In genomic region chr3:30511524-30512278, GRCh38 we compare ENCODE assay signal across 1 cellular context.
TF ChIP-seq lines count a peak whose summit lies in the region.

No MANE protein-coding gene starts in this region.

TF ChIP-seq in SK-N-SH, 30 proteins besides CTCF, POLR2A, EP300 and RAD21 (continued from another document):
- TF ChIP-seq, protein P1, sequence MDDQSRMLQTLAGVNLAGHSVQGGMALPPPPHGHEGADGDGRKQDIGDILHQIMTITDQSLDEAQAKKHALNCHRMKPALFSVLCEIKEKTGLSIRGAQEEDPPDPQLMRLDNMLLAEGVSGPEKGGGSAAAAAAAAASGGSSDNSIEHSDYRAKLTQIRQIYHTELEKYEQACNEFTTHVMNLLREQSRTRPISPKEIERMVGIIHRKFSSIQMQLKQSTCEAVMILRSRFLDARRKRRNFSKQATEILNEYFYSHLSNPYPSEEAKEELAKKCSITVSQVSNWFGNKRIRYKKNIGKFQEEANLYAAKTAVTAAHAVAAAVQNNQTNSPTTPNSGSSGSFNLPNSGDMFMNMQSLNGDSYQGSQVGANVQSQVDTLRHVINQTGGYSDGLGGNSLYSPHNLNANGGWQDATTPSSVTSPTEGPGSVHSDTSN (IDR thresholded peaks at IDR 0.05) = peak; percentile 63
- TF ChIP-seq SMC3 (IDR thresholded peaks at IDR 0.05; ENCODE audit: low read depth, low read length) = no peak
- TF ChIP-seq SIN3A (IDR thresholded peaks at IDR 0.05; ENCODE audit: borderline replicate concordance, low read depth, low read length) = no peak
TF ChIP-seq in SK-N-SH: peak in this region for 5.
